ENCODE assay signal across 2 cellular contexts in the genomic region with DNA sequence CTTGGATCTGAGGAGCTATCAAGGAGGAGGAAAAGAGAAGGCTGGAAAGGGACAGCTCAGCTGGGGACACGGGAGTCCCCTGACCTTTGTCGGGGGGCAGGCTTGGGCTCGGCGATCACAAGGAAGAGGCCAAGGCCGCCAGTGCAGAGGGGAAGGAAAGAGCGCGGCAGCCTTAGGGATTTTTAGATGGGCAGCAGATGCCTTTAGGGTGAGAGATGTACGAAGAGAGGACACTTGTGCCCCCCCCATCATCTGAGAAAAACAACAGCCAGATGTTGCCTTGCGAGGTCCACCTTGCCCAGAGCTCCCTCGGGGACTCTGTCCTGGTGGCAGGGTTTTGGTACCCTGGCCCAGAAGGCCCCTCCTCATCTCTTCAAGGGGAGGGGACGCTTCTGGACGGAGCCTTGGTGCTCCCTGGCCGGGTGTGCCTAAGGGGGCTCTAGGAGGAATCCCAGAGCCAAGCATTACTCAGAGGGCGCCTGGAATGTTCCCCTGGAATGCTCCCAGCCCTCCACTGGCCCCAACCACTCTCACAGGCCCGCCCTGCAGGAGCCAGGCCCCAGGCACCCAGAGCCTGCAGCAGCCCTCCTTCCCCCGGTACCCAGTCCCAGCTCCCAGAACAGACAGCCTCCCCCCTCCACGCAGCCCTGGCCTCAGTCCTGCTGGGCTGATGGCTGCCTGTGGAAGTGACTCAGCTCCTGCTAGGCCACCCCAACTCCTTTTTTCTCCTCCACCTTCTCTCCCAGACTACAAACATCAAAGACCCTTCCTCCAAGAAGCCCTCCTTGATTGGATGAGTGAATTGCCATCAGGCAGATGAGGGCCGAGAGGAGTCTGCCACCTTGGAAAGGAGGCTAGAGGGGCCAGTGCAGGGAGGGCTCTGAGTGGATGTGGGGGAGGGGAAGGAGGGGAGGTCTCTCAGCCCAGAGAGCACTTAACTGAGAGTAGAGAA.
TF ChIP-seq lines count a peak whose summit lies in the region.

No MANE protein-coding gene starts in this region.

TF ChIP-seq in IMR-90, 13 proteins besides CTCF, POLR2A, EP300 and RAD21:
- TF ChIP-seq RCOR1 (IDR thresholded peaks at IDR 0.05; ENCODE audit: insufficient replicate concordance, low read length) (no peak), USF2 (IDR thresholded peaks at IDR 0.05; ENCODE audit: low read depth, low read length) (no peak), SMC3 (IDR thresholded peaks at IDR 0.05; ENCODE audit: low read depth, low read length) (no peak), MXI1 (IDR thresholded peaks at IDR 0.05; ENCODE audit: borderline replicate concordance, low read depth, low read length) (no peak), CHD1 (IDR thresholded peaks at IDR 0.05; ENCODE audit: low read depth, low read length) (no peak), CEBPB (IDR thresholded peaks at IDR 0.05; ENCODE audit: low read depth, low read length) (no peak), BHLHE40 (IDR thresholded peaks at IDR 0.05; ENCODE audit: low read depth, low read length) (no peak), MAFK (IDR thresholded peaks at IDR 0.05; ENCODE audit: low read depth, low read length) (no peak), NFE2L2 (IDR thresholded peaks at IDR 0.05; ENCODE audit: low read depth, low read length) (no peak), RFX5 (IDR thresholded peaks at IDR 0.05; ENCODE audit: low read depth, low read length) (no peak), MAZ (IDR thresholded peaks at IDR 0.05; ENCODE audit: borderline replicate concordance, low read depth, low read length) (no peak; the same call in 1 of the 2 replicates), FOS (IDR thresholded peaks at IDR 0.05; ENCODE audit: low read depth, low read length) (no peak)
- TF ChIP-seq, protein P1, sequence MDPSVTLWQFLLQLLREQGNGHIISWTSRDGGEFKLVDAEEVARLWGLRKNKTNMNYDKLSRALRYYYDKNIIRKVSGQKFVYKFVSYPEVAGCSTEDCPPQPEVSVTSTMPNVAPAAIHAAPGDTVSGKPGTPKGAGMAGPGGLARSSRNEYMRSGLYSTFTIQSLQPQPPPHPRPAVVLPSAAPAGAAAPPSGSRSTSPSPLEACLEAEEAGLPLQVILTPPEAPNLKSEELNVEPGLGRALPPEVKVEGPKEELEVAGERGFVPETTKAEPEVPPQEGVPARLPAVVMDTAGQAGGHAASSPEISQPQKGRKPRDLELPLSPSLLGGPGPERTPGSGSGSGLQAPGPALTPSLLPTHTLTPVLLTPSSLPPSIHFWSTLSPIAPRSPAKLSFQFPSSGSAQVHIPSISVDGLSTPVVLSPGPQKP (IDR thresholded peaks at IDR 0.05; ENCODE audit: borderline replicate concordance, low read depth, low read length): no peak

TF ChIP-seq in H1, 55 proteins besides CTCF, POLR2A, EP300 and RAD21:
- TF ChIP-seq TEAD4 (IDR thresholded peaks at IDR 0.05; ENCODE audit: low read depth, low read length): peak; percentile 77; the same call in 1 of the 2 replicates
- no peak for TF ChIP-seq CBX5 (IDR thresholded peaks at IDR 0.05; ENCODE audit: low read depth, low read length)
- TF ChIP-seq CTBP2 (IDR thresholded peaks at IDR 0.05; ENCODE audit: borderline replicate concordance, insufficient read depth, insufficient read length, low read length): no peak
